Comparison of ENCODE assay signal across 15 cellular contexts in genomic region chr2:110847651-110848050, GRCh38.
DNase-seq lines count a peak whose midpoint lies in the region; ATAC-seq and TF ChIP-seq lines count a peak whose summit lies in the region.
"Had no signal": no experiment of that assay in that cellular context is flagged by ENCODE, and none has a peak within 500 bp of the region (broad histone marks: within the 10 kb centered on the region; RNA-seq: fewer than 3 reads in every experiment).

No MANE protein-coding gene starts in this region.

- H3K4me1 Mint-ChIP-seq in CD4-positive, CD25-positive, alpha-beta regulatory T cell, result peaks cover 17 to 55% (median 38%) of the 10 kb centered on the region in 4 donors
- peaks cover 55% of the 10 kb centered on the region for H3K4me1 Mint-ChIP-seq in CD4-positive, alpha-beta T cell (ENCODE audit: low read depth)
- H3K4me1 Mint-ChIP-seq in activated naive CD8-positive, alpha-beta T cell (ENCODE audit: low read depth), result peaks cover 86% of the 10 kb centered on the region
- H3K4me1 Mint-ChIP-seq in natural killer cell treated with Interleukin-12 subunit alpha and Interleukin-12 subunit beta and Interleukin-15 and Interleukin-18, amount 100 ng/mL, for 72 hours (ENCODE audit: low read depth in 2 of 2), result peaks cover 86 to 94% of the 10 kb centered on the region in 2 donors
- peaks cover 14% of the 10 kb centered on the region for H3K4me1 Mint-ChIP-seq in progenitor cell of endocrine pancreas (ENCODE audit: low read depth)

- no peaks in the 10 kb centered on the region for H3K36me3 ChIP-seq in CD4-positive, CD25-positive, alpha-beta regulatory T cell (ENCODE audit: control insufficient read depth, insufficient read depth, low read length)
- no peaks in the 10 kb centered on the region for H3K36me3 ChIP-seq in hepatocyte (replicated peaks; ENCODE audit: insufficient read depth, low read depth)
- H3K36me3 ChIP-seq: BLaER1 had no signal

- intact Hi-C loops in CD4-positive, alpha-beta T cell (cut with DNase I, micrococcal nuclease), result no loop called here

- peak overlapping the region; percentile 67 for H3K4me3 ChIP-seq in CD4-positive, CD25-positive, alpha-beta regulatory T cell (ENCODE audit: low read depth, low read length)
- no peak overlapping the region for H3K4me3 ChIP-seq in hepatocyte
- H3K4me3 ChIP-seq: BLaER1, GM23248, PC-9 had no signal

- peak overlapping the region in 1 of 4 donors; percentile 80 for H3K4me3 Mint-ChIP-seq in CD4-positive, CD25-positive, alpha-beta regulatory T cell
- no peak overlapping the region for H3K4me3 Mint-ChIP-seq in CD4-positive, alpha-beta T cell
- H3K4me3 Mint-ChIP-seq in activated naive CD8-positive, alpha-beta T cell, result no peak overlapping the region
- peak overlapping the region; percentile 84 for H3K4me3 Mint-ChIP-seq in natural killer cell treated with Interleukin-12 subunit alpha and Interleukin-12 subunit beta and Interleukin-15 and Interleukin-18, amount 100 ng/mL, for 72 hours
- H3K4me3 Mint-ChIP-seq in progenitor cell of endocrine pancreas (ENCODE audit: low read depth), result no peak overlapping the region

- no peaks in the 10 kb centered on the region for H3K9me2 ChIP-seq in hepatocyte (replicated peaks; ENCODE audit: insufficient read depth)

- CTCF ChIA-PET in CD4-positive, alpha-beta T cell (lab: Charles Lee), result interaction anchor here (1.0 kb wide), 1 partner anchor 11 kb away, joined by 6 read pairs; no protein-coding TSS in a partner anchor

- no peaks in the 10 kb centered on the region for H3K27me3 Mint-ChIP-seq in CD4-positive, CD25-positive, alpha-beta regulatory T cell
- no peaks in the 10 kb centered on the region for H3K27me3 Mint-ChIP-seq in CD4-positive, alpha-beta T cell
- H3K27me3 Mint-ChIP-seq in activated naive CD8-positive, alpha-beta T cell, result no peaks in the 10 kb centered on the region
- no peaks in the 10 kb centered on the region for H3K27me3 Mint-ChIP-seq in natural killer cell treated with Interleukin-12 subunit alpha and Interleukin-12 subunit beta and Interleukin-15 and Interleukin-18, amount 100 ng/mL, for 72 hours
- H3K27me3 Mint-ChIP-seq in progenitor cell of endocrine pancreas, result peaks cover 18% of the 10 kb centered on the region

- WGBS in hepatocyte (ENCODE audit: low lambda C conversion rate, missing lambda C conversion rate), result 88% methylated on average over 9 of the region's 9 CpGs

- H4K20me1 ChIP-seq in hepatocyte (ENCODE audit: insufficient read depth, poor library complexity, severe bottlenecking), result no peaks in the 10 kb centered on the region
- H4K20me1 ChIP-seq: BLaER1 had no signal

- H3K27ac Mint-ChIP-seq in CD4-positive, CD25-positive, alpha-beta regulatory T cell, result peak overlapping the region; percentile 85 to 97 (median 89)
- H3K27ac Mint-ChIP-seq in CD4-positive, alpha-beta T cell, result peak overlapping the region; percentile 67
- H3K27ac Mint-ChIP-seq in activated naive CD8-positive, alpha-beta T cell, result peak overlapping the region; percentile 96
- peak overlapping the region; percentile 82 to 90 for H3K27ac Mint-ChIP-seq in natural killer cell treated with Interleukin-12 subunit alpha and Interleukin-12 subunit beta and Interleukin-15 and Interleukin-18, amount 100 ng/mL, for 72 hours
- H3K27ac Mint-ChIP-seq in progenitor cell of endocrine pancreas, result no peak overlapping the region
- H3K27ac Mint-ChIP-seq: IgD-negative memory B cell had no signal

- no peaks in the 10 kb centered on the region for H3K9me3 Mint-ChIP-seq in CD4-positive, CD25-positive, alpha-beta regulatory T cell
- no peaks in the 10 kb centered on the region for H3K9me3 Mint-ChIP-seq in CD4-positive, alpha-beta T cell
- H3K9me3 Mint-ChIP-seq in activated naive CD8-positive, alpha-beta T cell (ENCODE audit: low read depth), result no peaks in the 10 kb centered on the region
- H3K9me3 Mint-ChIP-seq in natural killer cell treated with Interleukin-12 subunit alpha and Interleukin-12 subunit beta and Interleukin-15 and Interleukin-18, amount 100 ng/mL, for 72 hours, result no peaks in the 10 kb centered on the region
- no peaks in the 10 kb centered on the region for H3K9me3 Mint-ChIP-seq in progenitor cell of endocrine pancreas (ENCODE audit: low read depth)

- no peak overlapping the region for H2AFZ ChIP-seq in hepatocyte
- H2AFZ ChIP-seq: GM23248, PC-9 had no signal

- TF ChIP-seq CTCF in CD4-positive, alpha-beta T cell (IDR thresholded peaks at IDR 0.05), result no peak
- TF ChIP-seq CTCF in progenitor cell of endocrine pancreas (IDR thresholded peaks at IDR 0.05; ENCODE audit: unreplicated experiment) (no peak), hepatocyte (IDR thresholded peaks at IDR 0.05; ENCODE audit: poor library complexity) (no peak)

- peak in 1 of 2 donors; percentile 27 for ATAC-seq in CD4-positive, CD25-positive, alpha-beta regulatory T cell (ENCODE audit: low read depth in 2 of 2)
- ATAC-seq in CD4-positive, alpha-beta T cell (ENCODE audit: poor library complexity), result no peak
- ATAC-seq in natural killer cell treated with Interleukin-12 subunit alpha and Interleukin-12 subunit beta and Interleukin-15 and Interleukin-18, amount 100 ng/mL, for 72 hours, result no peak

- H3K27ac ChIP-seq in CD4-positive, CD25-positive, alpha-beta regulatory T cell (ENCODE audit: insufficient read depth, low read length, poor library complexity, severe bottlenecking), result peak overlapping the region; percentile 67
- H3K27ac ChIP-seq in CD4-positive, alpha-beta T cell (ENCODE audit: low read depth, low read length), result no peak overlapping the region
- H3K27ac ChIP-seq in hepatocyte (no peak overlapping the region), caudate nucleus (ENCODE audit: low read depth, low read length) (no peak overlapping the region)
- H3K27ac ChIP-seq: BLaER1, GM23248, PC-9 had no signal

- H3K79me2 ChIP-seq in hepatocyte, result no peaks in the 10 kb centered on the region

- no peaks in the 10 kb centered on the region for H3K36me3 Mint-ChIP-seq in CD4-positive, CD25-positive, alpha-beta regulatory T cell
- no peaks in the 10 kb centered on the region for H3K36me3 Mint-ChIP-seq in CD4-positive, alpha-beta T cell (ENCODE audit: low read depth)
- peaks cover 3% of the 10 kb centered on the region for H3K36me3 Mint-ChIP-seq in activated naive CD8-positive, alpha-beta T cell
- H3K36me3 Mint-ChIP-seq in natural killer cell treated with Interleukin-12 subunit alpha and Interleukin-12 subunit beta and Interleukin-15 and Interleukin-18, amount 100 ng/mL, for 72 hours, result peaks cover 4% of the 10 kb centered on the region
- no peaks in the 10 kb centered on the region for H3K36me3 Mint-ChIP-seq in progenitor cell of endocrine pancreas (ENCODE audit: insufficient read depth)

- no peak for DNase-seq in CD4-positive, CD25-positive, alpha-beta regulatory T cell
- no peak for DNase-seq in CD4-positive, alpha-beta T cell
- DNase-seq in natural killer cell treated with Interleukin-12 subunit alpha and Interleukin-12 subunit beta and Interleukin-15 and Interleukin-18, amount 100 ng/mL, for 72 hours (ENCODE audit: low spot score), result no peak
- DNase-seq in progenitor cell of endocrine pancreas (ENCODE audit: low spot score, unreplicated experiment), result no peak
- no peak for DNase-seq in hepatocyte (ENCODE audit: low spot score)
- DNase-seq in caudate nucleus (lab: John Stamatoyannopoulos, UW), result no peak
- DNase-seq: Caco-2, GM23248, NCI-H1930, NCI-H2171 treated with DMSO at 0.1 percent for 48 hours, NCI-H774, PC-9 had no signal

- no peaks in the 10 kb centered on the region for H3K27me3 ChIP-seq in CD4-positive, CD25-positive, alpha-beta regulatory T cell (ENCODE audit: control insufficient read depth, insufficient read depth, low read length)
- H3K27me3 ChIP-seq in CD4-positive, alpha-beta T cell (ENCODE audit: control insufficient read depth, insufficient read depth, low read length), result no peaks in the 10 kb centered on the region
- H3K27me3 ChIP-seq in hepatocyte, result no peaks in the 10 kb centered on the region
- H3K27me3 ChIP-seq: BLaER1 had no signal

- no peaks in the 10 kb centered on the region for H3K9me3 ChIP-seq in CD4-positive, CD25-positive, alpha-beta regulatory T cell (ENCODE audit: control insufficient read depth in 2 of 2, low read length in 2 of 2)
- no peaks in the 10 kb centered on the region for H3K9me3 ChIP-seq in CD4-positive, alpha-beta T cell (ENCODE audit: control insufficient read depth, low read length)
- no peaks in the 10 kb centered on the region for H3K9me3 ChIP-seq in hepatocyte (ENCODE audit: low read depth)
- H3K9me3 ChIP-seq: BLaER1, Caco-2 had no signal

- POLR2A ChIA-PET in CD4-positive, alpha-beta T cell (lab: Charles Lee), result interaction anchor here (1.0 to 1.1 kb wide), 2 partner anchors 11 to 273 kb away, joined by 3 to 5 read pairs; partner anchors contain the start of gene BCL2L11

- H3K4me1 ChIP-seq in CD4-positive, CD25-positive, alpha-beta regulatory T cell (ENCODE audit: control insufficient read depth, insufficient read depth, low read length, poor library complexity, severe bottlenecking), result peaks cover 35% of the 10 kb centered on the region
- H3K4me1 ChIP-seq in hepatocyte (ENCODE audit: insufficient read depth), result no peaks in the 10 kb centered on the region
- H3K4me1 ChIP-seq: Caco-2 had no signal

- H3K4me2 ChIP-seq in hepatocyte, result no peak overlapping the region
- H3K4me2 ChIP-seq: BLaER1, PC-9 had no signal
